Comparison of ENCODE assay signal across 15 cellular contexts in the genomic region with DNA sequence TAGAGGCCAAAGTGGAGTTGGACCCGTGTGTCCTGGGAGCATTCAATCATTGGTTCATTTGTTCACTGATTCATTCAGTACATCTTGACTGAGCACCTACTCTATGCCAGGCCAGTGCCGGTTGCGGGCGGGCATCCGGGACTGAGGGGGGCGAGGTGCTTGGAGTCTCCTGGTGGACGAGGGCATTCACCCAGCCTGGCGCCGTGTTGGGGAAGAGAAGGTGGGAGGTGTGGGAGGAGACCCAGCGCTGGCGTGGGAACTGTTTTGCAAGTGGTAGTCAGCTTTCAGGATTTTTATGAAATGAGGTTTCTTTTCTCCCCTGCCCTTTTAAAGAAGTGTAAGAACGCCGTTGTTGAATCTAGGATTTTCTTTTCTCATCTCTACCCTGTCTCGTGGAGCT. TPM values are rescaled to one million over a fixed set of nuclear protein-coding genes. Genes with fewer than 3 reads are reported as not detected.
DNase-seq lines count a peak whose midpoint lies in the region; ATAC-seq and TF ChIP-seq lines count a peak whose summit lies in the region.
"Had no signal": no experiment of that assay in that cellular context is flagged by ENCODE, and none has a peak within 500 bp of the region (broad histone marks: within the 10 kb centered on the region; RNA-seq: fewer than 3 reads in every experiment).

No MANE protein-coding gene starts in this region.

- peaks cover 3 to 7% of the 10 kb centered on the region in 2 donors for H3K36me3 ChIP-seq in neuronal stem cell (replicated peaks in 1 of 2; ENCODE audit: control insufficient read depth in 2 of 2, insufficient read depth in 2 of 2, low read length in 2 of 2)
- H3K36me3 ChIP-seq in uterus = no peaks in the 10 kb centered on the region
- H3K36me3 ChIP-seq in WERI-Rb-1 = peaks cover 29% of the 10 kb centered on the region
- H3K36me3 ChIP-seq: neutrophil had no signal

- no peak overlapping the region for H3K9ac ChIP-seq in neuronal stem cell (ENCODE audit: low read depth, low read length, poor library complexity)

- ATAC-seq in WTC11 = no peak
- ATAC-seq in HG02981 (IDR thresholded peaks at IDR 0.05; ENCODE audit: unreplicated experiment) = no peak
- ATAC-seq: HepG2, T-helper 17 cell had no signal

- no peak overlapping the region for H3K4ac ChIP-seq in neuronal stem cell (ENCODE audit: low read length)

- CTCF ChIA-PET in WTC11 (lab: Charles Lee) = interaction anchor here (0.7 to 0.8 kb wide), 2 partner anchors 11 to 53 kb away, joined by 3 to 4 read pairs; no protein-coding TSS in a partner anchor

- H2BK12ac ChIP-seq in neuronal stem cell (ENCODE audit: low read length) = peak overlapping the region; percentile 18

- H3K79me1 ChIP-seq in neuronal stem cell (ENCODE audit: low read depth, low read length) = peaks cover 4% of the 10 kb centered on the region

- H2AFZ ChIP-seq in neuronal stem cell (ENCODE audit: low read length) = no peak overlapping the region

- no peak overlapping the region for H3K23ac ChIP-seq in neuronal stem cell (ENCODE audit: low read depth, low read length, poor library complexity)

- H3K4me3 ChIP-seq in fibroblast of pulmonary artery (replicated peaks; ENCODE audit: low read depth, low read length) (no peak overlapping the region), neuronal stem cell (ENCODE audit: low read length in 2 of 2) (no peak overlapping the region), uterus (no peak overlapping the region), WERI-Rb-1 (ENCODE audit: low read depth, low read length) (no peak overlapping the region)

- intact Hi-C loops in uterus (cut with DNase I; ENCODE audit: low total_unique reads) = no loop called here

- peak overlapping the region; percentile 92 for H3K18ac ChIP-seq in neuronal stem cell (ENCODE audit: low read length)

- H2BK15ac ChIP-seq in neuronal stem cell (ENCODE audit: low read length) = no peak overlapping the region

- no peak overlapping the region for H3K4me3 Mint-ChIP-seq in WTC11
- H3K4me3 Mint-ChIP-seq: T-helper 17 cell had no signal

- H3K9me3 ChIP-seq in neuronal stem cell (replicated peaks in 1 of 2; ENCODE audit: control insufficient read depth in 2 of 2, insufficient read depth in 1 of 2, low read depth in 1 of 2, low read length in 2 of 2) (no peaks in the 10 kb centered on the region), uterus (no peaks in the 10 kb centered on the region), WERI-Rb-1 (ENCODE audit: severe bottlenecking) (no peaks in the 10 kb centered on the region)
- H3K9me3 ChIP-seq: neutrophil had no signal

- DNase-seq in WTC11 (ENCODE audit: low spot score) (no peak), fibroblast of pulmonary artery (ENCODE audit: low read depth) (peak; percentile 36), neuronal stem cell (ENCODE audit: low spot score) (no peak), uterus (peak; percentile 64 to 75), WERI-Rb-1 (no peak), epidermal melanocyte (ENCODE audit: insufficient read length, low spot score) (no peak)
- DNase-seq: AML-193; NCI-H446; SIG-M5; stimulated activated CD4-positive, alpha-beta T cell treated with anti-CD3 and anti-CD28 coated beads, Interleukin-2, amount 100 ng/mL, for 24 hours; T-helper 17 cell had no signal

- H3K27me3 ChIP-seq in neuronal stem cell (ENCODE audit: control insufficient read depth in 3 of 3, insufficient read depth in 3 of 3, low read depth in 1 of 3, low read length in 3 of 3) (no peaks in the 10 kb centered on the region), uterus (no peaks in the 10 kb centered on the region), WERI-Rb-1 (ENCODE audit: insufficient read depth, low read depth, severe bottlenecking) (no peaks in the 10 kb centered on the region)

- no peak overlapping the region for H4K91ac ChIP-seq in neuronal stem cell (ENCODE audit: low read depth, low read length, poor library complexity)

- H2BK5ac ChIP-seq in neuronal stem cell (ENCODE audit: low read length) = peak overlapping the region; percentile 3

- no peaks in the 10 kb centered on the region for H3K36me3 Mint-ChIP-seq in WTC11

- POLR2A ChIA-PET in WTC11 (lab: Charles Lee) = no interaction called here

- H3K27ac Mint-ChIP-seq in WTC11 = peak overlapping the region; percentile 91
- H3K27ac Mint-ChIP-seq: T-helper 17 cell had no signal

- H3K4me1 ChIP-seq in neuronal stem cell (ENCODE audit: control insufficient read depth in 2 of 2, insufficient read depth in 1 of 2, low read depth in 1 of 2, low read length in 2 of 2) = peaks cover 15% of the 10 kb centered on the region in 2 donors
- H3K4me1 ChIP-seq in uterus = no peaks in the 10 kb centered on the region

- H4K8ac ChIP-seq in neuronal stem cell (ENCODE audit: low read depth, low read length) = no peak overlapping the region

- no peak overlapping the region for H3K4me2 ChIP-seq in neuronal stem cell (ENCODE audit: insufficient read depth, low read length, poor library complexity, severe bottlenecking)

- peak overlapping the region; percentile 87 for H3K14ac ChIP-seq in neuronal stem cell (ENCODE audit: low read length)

- no peaks in the 10 kb centered on the region for H3K9me3 Mint-ChIP-seq in WTC11

- H3K27ac ChIP-seq in neuronal stem cell (replicated peaks; ENCODE audit: low read length) = no peak overlapping the region
- H3K27ac ChIP-seq in uterus = peak overlapping the region; percentile 89 to 96
- H3K27ac ChIP-seq in WERI-Rb-1 = no peak overlapping the region
- H3K27ac ChIP-seq: neutrophil had no signal

- no peak overlapping the region for H2AK5ac ChIP-seq in neuronal stem cell (ENCODE audit: low read depth, low read length)

- no peaks in the 10 kb centered on the region for H3K27me3 Mint-ChIP-seq in WTC11 (ENCODE audit: low read depth)

- TF ChIP-seq POLR2A in uterus (IDR thresholded peaks at IDR 0.05) = no peak

- TF ChIP-seq CTCF in WTC11 (IDR thresholded peaks at IDR 0.05) = no peak
- no peak for TF ChIP-seq CTCF in fibroblast of pulmonary artery (IDR thresholded peaks at IDR 0.05; ENCODE audit: low read length, missing control alignments)
- TF ChIP-seq CTCF in uterus (IDR thresholded peaks at IDR 0.05) = no peak
- TF ChIP-seq CTCF in WERI-Rb-1 (IDR thresholded peaks at IDR 0.05; ENCODE audit: low read depth, low read length) = no peak

- WGBS in neuronal stem cell (ENCODE audit: extremely low coverage in 2 of 2, insufficient read length in 2 of 2, insufficient replicate concordance in 1 of 2), 2 donors = no CpG with 5 or more reads among the region's 14 CpGs

- H2BK120ac ChIP-seq in neuronal stem cell (ENCODE audit: low read depth, low read length) = no peak overlapping the region

- peaks cover 44% of the 10 kb centered on the region for H3K4me1 Mint-ChIP-seq in WTC11
- H3K4me1 Mint-ChIP-seq: T-helper 17 cell had no signal

TF ChIP-seq in WTC11, 78 proteins besides CTCF, POLR2A, EP300 and RAD21:
- TF ChIP-seq SP1 (CRISPR knock-in tag; conservative IDR thresholded peaks at IDR 0.05) = no peak
- TF ChIP-seq TP53 (CRISPR knock-in tag; IDR thresholded peaks at IDR 0.05) = no peak
- TF ChIP-seq, protein P1, sequence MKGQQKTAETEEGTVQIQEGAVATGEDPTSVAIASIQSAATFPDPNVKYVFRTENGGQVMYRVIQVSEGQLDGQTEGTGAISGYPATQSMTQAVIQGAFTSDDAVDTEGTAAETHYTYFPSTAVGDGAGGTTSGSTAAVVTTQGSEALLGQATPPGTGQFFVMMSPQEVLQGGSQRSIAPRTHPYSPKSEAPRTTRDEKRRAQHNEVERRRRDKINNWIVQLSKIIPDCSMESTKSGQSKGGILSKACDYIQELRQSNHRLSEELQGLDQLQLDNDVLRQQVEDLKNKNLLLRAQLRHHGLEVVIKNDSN (CRISPR knock-in tag; IDR thresholded peaks at IDR 0.05) = no peak
- TF ChIP-seq NR1H2 (CRISPR knock-in tag; IDR thresholded peaks at IDR 0.05) = no peak
- no peak for TF ChIP-seq ZNF232 (CRISPR knock-in tag; IDR thresholded peaks at IDR 0.05)
- TF ChIP-seq, protein P2, sequence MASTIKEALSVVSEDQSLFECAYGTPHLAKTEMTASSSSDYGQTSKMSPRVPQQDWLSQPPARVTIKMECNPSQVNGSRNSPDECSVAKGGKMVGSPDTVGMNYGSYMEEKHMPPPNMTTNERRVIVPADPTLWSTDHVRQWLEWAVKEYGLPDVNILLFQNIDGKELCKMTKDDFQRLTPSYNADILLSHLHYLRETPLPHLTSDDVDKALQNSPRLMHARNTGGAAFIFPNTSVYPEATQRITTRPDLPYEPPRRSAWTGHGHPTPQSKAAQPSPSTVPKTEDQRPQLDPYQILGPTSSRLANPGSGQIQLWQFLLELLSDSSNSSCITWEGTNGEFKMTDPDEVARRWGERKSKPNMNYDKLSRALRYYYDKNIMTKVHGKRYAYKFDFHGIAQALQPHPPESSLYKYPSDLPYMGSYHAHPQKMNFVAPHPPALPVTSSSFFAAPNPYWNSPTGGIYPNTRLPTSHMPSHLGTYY (CRISPR knock-in tag; IDR thresholded peaks at IDR 0.05) = no peak
- TF ChIP-seq, protein P3, sequence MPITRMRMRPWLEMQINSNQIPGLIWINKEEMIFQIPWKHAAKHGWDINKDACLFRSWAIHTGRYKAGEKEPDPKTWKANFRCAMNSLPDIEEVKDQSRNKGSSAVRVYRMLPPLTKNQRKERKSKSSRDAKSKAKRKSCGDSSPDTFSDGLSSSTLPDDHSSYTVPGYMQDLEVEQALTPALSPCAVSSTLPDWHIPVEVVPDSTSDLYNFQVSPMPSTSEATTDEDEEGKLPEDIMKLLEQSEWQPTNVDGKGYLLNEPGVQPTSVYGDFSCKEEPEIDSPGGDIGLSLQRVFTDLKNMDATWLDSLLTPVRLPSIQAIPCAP (CRISPR knock-in tag; IDR thresholded peaks at IDR 0.05) = no peak
- TF ChIP-seq RELA (CRISPR knock-in tag; IDR thresholded peaks at IDR 0.05; ENCODE audit: borderline replicate concordance) = no peak
- TF ChIP-seq GABPB1 (CRISPR knock-in tag; IDR thresholded peaks at IDR 0.05) = no peak
- TF ChIP-seq, protein P4, sequence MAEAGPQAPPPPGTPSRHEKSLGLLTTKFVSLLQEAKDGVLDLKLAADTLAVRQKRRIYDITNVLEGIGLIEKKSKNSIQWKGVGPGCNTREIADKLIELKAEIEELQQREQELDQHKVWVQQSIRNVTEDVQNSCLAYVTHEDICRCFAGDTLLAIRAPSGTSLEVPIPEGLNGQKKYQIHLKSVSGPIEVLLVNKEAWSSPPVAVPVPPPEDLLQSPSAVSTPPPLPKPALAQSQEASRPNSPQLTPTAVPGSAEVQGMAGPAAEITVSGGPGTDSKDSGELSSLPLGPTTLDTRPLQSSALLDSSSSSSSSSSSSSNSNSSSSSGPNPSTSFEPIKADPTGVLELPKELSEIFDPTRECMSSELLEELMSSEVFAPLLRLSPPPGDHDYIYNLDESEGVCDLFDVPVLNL (CRISPR knock-in tag; IDR thresholded peaks at IDR 0.05; ENCODE audit: borderline replicate concordance, low read depth) = no peak
TF ChIP-seq in WTC11: peak in this region for 0.

RNA-seq across cellular contexts. Expression of a gene that starts 37.2 kb away (rescaled TPM):
- total RNA-seq in WTC11 (2021) (31.8 to 32.6 TPM (median 32.4 TPM) in 3 replicates), uterus (10 to 100 TPM in 3 of 4 donors, 1 to 10 TPM in 1; 4.1 to 99.3 (median 39.0) TPM)
- 36.7 TPM for polyA plus RNA-seq in neuronal stem cell (2013, experiment 1 of 2)
- polyA plus RNA-seq in neuronal stem cell (2013, experiment 2 of 2) = 36.1 TPM

RNA-seq across cellular contexts. Expression of a gene that starts 56.1 kb away (rescaled TPM):
- total RNA-seq in WTC11 (2021) (5.6 to 12.4 TPM (median 10.8 TPM) in 3 replicates), uterus (10 to 100 TPM in 3 of 4 donors, 1 to 10 TPM in 1; 1.8 to 46.7 (median 24.4) TPM)
- 0.42 TPM for polyA plus RNA-seq in neuronal stem cell (2013, experiment 1 of 2)
- 0.24 TPM for polyA plus RNA-seq in neuronal stem cell (2013, experiment 2 of 2)
- total RNA-seq: activated CD8-positive, alpha-beta memory T cell treated with anti-CD3 and anti-CD28 coated beads for 36 hours had no signal
- polyA plus RNA-seq: HepG2 had no signal

Comparison
In these comparisons a context has a peak if more than half of its experiments do, and no peak if none do; other contexts are left out.
1. DNase-seq: peak in fibroblast of pulmonary artery (single experiment) and uterus (2 of 2); none in WTC11 (single experiment), neuronal stem cell (single experiment), WERI-Rb-1 (single experiment) and epidermal melanocyte (single experiment).
2. H3K27ac ChIP-seq: peak in uterus (2 of 2); none in neuronal stem cell (single experiment) and WERI-Rb-1 (single experiment).